11 cellular contexts compared by ENCODE assay signal in the genomic region with DNA sequence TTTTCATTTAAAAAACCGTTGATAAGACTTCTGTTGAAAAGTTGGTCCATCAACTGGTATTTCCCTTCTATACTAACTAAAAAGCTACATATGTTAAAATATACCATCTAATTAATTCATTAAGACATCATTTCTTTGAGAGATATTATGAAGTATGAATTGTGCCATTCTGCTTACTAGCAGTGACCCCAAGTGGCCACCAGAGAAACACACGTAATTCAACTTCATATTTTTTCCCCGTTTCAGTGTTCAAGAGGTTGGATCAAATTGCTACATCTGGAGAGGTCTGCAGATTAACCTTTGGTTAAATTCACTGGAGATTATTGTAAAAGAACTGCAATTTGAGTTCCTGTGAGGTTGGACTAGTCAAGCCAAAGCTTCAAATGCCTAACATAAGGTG. TPM values are rescaled to one million over a fixed set of nuclear protein-coding genes. Genes with fewer than 3 reads are reported as not detected.
"Had no signal": no experiment of that assay in that cellular context is flagged by ENCODE, and none has a peak within 500 bp of the region (broad histone marks: within the 10 kb centered on the region; RNA-seq: fewer than 3 reads in every experiment).

No MANE protein-coding gene starts in this region.

RNA-seq across cellular contexts. Expression of gene TCP11X2, which starts 1.4 kb away (rescaled TPM):
- total RNA-seq: activated CD8-positive, alpha-beta T cell treated with anti-CD3 and anti-CD28 coated beads for 36 hours; activated naive CD8-positive, alpha-beta T cell treated with anti-CD3 and anti-CD28 coated beads for 36 hours; activated T-cell treated with anti-CD3 and anti-CD28 coated beads, Interleukin-2, amount 50 U/mL, for 72 hours; activated T-helper 2 cell treated with anti-CD3 and anti-CD28 coated beads, Interferon-gamma antibody, Interleukin-2, Interleukin-4, amounts not matched to agents 10 μg/mL and 5 μg/mL and 100 μg/mL, durations not matched to agents 14 hours and 24 hours and 36 hours; colonic mucosa; OCI-LY7; Right ventricle myocardium superior; SJCRH30; T-helper 1 cell treated with Interleukin-12 subunit alpha and Interleukin-12 subunit beta and Interleukin-4 antibody, amounts not matched to agents 30 ng/mL and 1 ng/mL, for 36 hours had no signal
- polyA plus RNA-seq: SK-N-SH had no signal

RNA-seq across cellular contexts. Expression of gene NXF2B, which starts 30.4 kb away (rescaled TPM):
- total RNA-seq: activated CD8-positive, alpha-beta T cell treated with anti-CD3 and anti-CD28 coated beads for 36 hours; activated naive CD8-positive, alpha-beta T cell treated with anti-CD3 and anti-CD28 coated beads for 36 hours; activated T-cell treated with anti-CD3 and anti-CD28 coated beads, Interleukin-2, amount 50 U/mL, for 72 hours; activated T-helper 2 cell treated with anti-CD3 and anti-CD28 coated beads, Interferon-gamma antibody, Interleukin-2, Interleukin-4, amounts not matched to agents 10 μg/mL and 5 μg/mL and 100 μg/mL, durations not matched to agents 14 hours and 24 hours and 36 hours; colonic mucosa; OCI-LY7; Right ventricle myocardium superior; SJCRH30; T-helper 1 cell treated with Interleukin-12 subunit alpha and Interleukin-12 subunit beta and Interleukin-4 antibody, amounts not matched to agents 30 ng/mL and 1 ng/mL, for 36 hours had no signal
- polyA plus RNA-seq: adipose tissue, SK-N-SH had no signal

RNA-seq across cellular contexts. Expression of gene TMSB15A, which starts 46.3 kb away (rescaled TPM):
- total RNA-seq: OCI-LY7, Right ventricle myocardium superior had no signal
